23 cellular contexts compared by ENCODE assay signal in the genomic region with DNA sequence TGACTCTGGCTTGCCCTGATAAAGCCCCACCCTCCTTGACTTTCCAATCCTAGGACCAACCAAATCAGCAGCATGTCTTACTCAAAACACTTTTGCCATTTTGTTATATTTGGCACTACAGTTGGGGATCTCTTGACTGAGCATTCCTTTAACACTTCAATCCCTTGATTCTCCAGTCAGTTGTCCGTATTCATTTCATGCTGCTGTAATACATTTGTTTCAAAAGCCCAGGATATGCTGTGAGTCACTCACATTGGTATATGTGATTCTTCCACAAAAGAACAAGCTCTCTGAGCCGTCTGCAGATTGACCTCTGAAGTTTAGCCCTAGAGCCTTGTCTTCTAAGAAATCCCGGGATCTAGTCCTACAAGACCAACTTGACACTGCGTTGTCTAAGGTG. TPM values are rescaled to one million over a fixed set of nuclear protein-coding genes. Genes with fewer than 3 reads are reported as not detected.
DNase-seq lines count a peak whose midpoint lies in the region; ATAC-seq and TF ChIP-seq lines count a peak whose summit lies in the region.
"Had no signal": no experiment of that assay in that cellular context is flagged by ENCODE, and none has a peak within 500 bp of the region (broad histone marks: within the 10 kb centered on the region; RNA-seq: fewer than 3 reads in every experiment).

No MANE protein-coding gene starts in this region.

- H3K4me3 Mint-ChIP-seq in HFFc6 = no peak overlapping the region
- peak overlapping the region in 2 of 5 donors; percentile 56 to 77 for H3K4me3 Mint-ChIP-seq in immature natural killer cell
- H3K4me3 Mint-ChIP-seq: activated naive CD8-positive, alpha-beta T cell treated with anti-CD3 and anti-CD28 coated beads for 36 hours; stimulated activated naive B cell treated with anti-CD40 and anti-IgM and Interleukin-4, amounts not matched to agents 10 μg/mL and 1 μg/mL and 100 μg/mL, for 72 hours had no signal

- H3K4me1 Mint-ChIP-seq in HFFc6 (ENCODE audit: low read depth) = peaks cover 17% of the 10 kb centered on the region
- peaks cover 11 to 38% of the 10 kb centered on the region in 2 donors for H3K4me1 Mint-ChIP-seq in immature natural killer cell

- ATAC-seq in HG03442 (IDR thresholded peaks at IDR 0.05; ENCODE audit: unreplicated experiment) = no peak
- ATAC-seq: mucosa of descending colon; stimulated activated naive B cell treated with anti-CD40 and anti-IgM and Interleukin-4, amounts not matched to agents 10 μg/mL and 1 μg/mL and 100 μg/mL, for 72 hours had no signal

- peak; percentile 23 for DNase-seq in A172 (ENCODE audit: low spot score)
- peak; percentile 46 for DNase-seq in HFFc6
- DNase-seq in choroid plexus epithelial cell (ENCODE audit: low read depth) = peak; percentile 49
- no peak for DNase-seq in immature natural killer cell
- no peak for DNase-seq in KG1 (lab: John Stamatoyannopoulos, UW)
- DNase-seq in SK-N-DZ (ENCODE audit: low spot score) = no peak
- no peak for DNase-seq in NCI-H69 (lab: John Stamatoyannopoulos, UW)
- DNase-seq: 8988T; activated CD4-positive, alpha-beta T cell treated with anti-CD3 and anti-CD28 coated beads, Interleukin-2, amount 50 U/mL, for 1 hour; activated naive CD8-positive, alpha-beta T cell treated with anti-CD3 and anti-CD28 coated beads for 36 hours; DND-41; hippocampal formation; islet precursor cell; MM.1S; mucosa of descending colon; NCI-H1436 treated with DMSO at 0.1 percent for 48 hours; NCI-H524 treated with DMSO at 0.1 percent for 48 hours; stimulated activated naive B cell treated with anti-CD40 and anti-IgM and Interleukin-4, amounts not matched to agents 10 μg/mL and 1 μg/mL and 100 μg/mL, for 72 hours; T-helper 2 cell had no signal

- H3K36me3 Mint-ChIP-seq in HFFc6 (ENCODE audit: low read depth) (no peaks in the 10 kb centered on the region), immature natural killer cell (peaks cover 2 to 8% (median 6%) of the 10 kb centered on the region in 3 donors)

- H3K27me3 Mint-ChIP-seq in HFFc6 (ENCODE audit: insufficient read depth) = no peaks in the 10 kb centered on the region; the same call in 1 of the 2 replicates
- peaks cover 2 to 9% (median 4%) of the 10 kb centered on the region in 3 donors for H3K27me3 Mint-ChIP-seq in immature natural killer cell (ENCODE audit: low read depth in 3 of 3)

- H3K27ac Mint-ChIP-seq in HFFc6 (no peak overlapping the region), immature natural killer cell (peak overlapping the region in 5 of 6 donors; percentile 23 to 94 (median 74))
- H3K27ac Mint-ChIP-seq: activated naive CD8-positive, alpha-beta T cell treated with anti-CD3 and anti-CD28 coated beads for 36 hours; stimulated activated naive B cell treated with anti-CD40 and anti-IgM and Interleukin-4, amounts not matched to agents 10 μg/mL and 1 μg/mL and 100 μg/mL, for 72 hours had no signal

- H3K9me3 Mint-ChIP-seq in HFFc6 (no peaks in the 10 kb centered on the region), immature natural killer cell (peaks cover 0 to 1% (median 0%) of the 10 kb centered on the region in 6 donors)
- H3K9me3 Mint-ChIP-seq: activated naive CD8-positive, alpha-beta T cell treated with anti-CD3 and anti-CD28 coated beads for 36 hours; stimulated activated naive B cell treated with anti-CD40 and anti-IgM and Interleukin-4, amounts not matched to agents 10 μg/mL and 1 μg/mL and 100 μg/mL, for 72 hours had no signal

- H3K4me3 ChIP-seq in choroid plexus epithelial cell (ENCODE audit: low read depth, low read length) = no peak overlapping the region
- H3K4me3 ChIP-seq: coronary artery, mucosa of descending colon, SK-N-MC, skin epidermis had no signal

- TF ChIP-seq CTCF in HFFc6 (IDR thresholded peaks at IDR 0.05) (no peak), choroid plexus epithelial cell (conservative IDR thresholded peaks at IDR 0.05; ENCODE audit: low read depth, low read length) (no peak)

RNA-seq across cellular contexts. Expression of gene MYH3, which starts 8.1 kb away (rescaled TPM):
- 3.9 and 5.6 TPM in 2 replicates for total RNA-seq in A172 (2014; rRNA removed; shearing (Covaris generic))
- total RNA-seq in HFFc6 (2021; fragmentation: NEBNext Ultra II Directional; extraction: Animal tissue kit (Norgen Biotek cat#: 25700)) = 1 to 10 TPM in 1 of 6 experiments, under 1 TPM in 5; 0.28 to 1.5 (median 0.50) TPM
- 1 to 10 TPM in 1 of 3 donors, under 1 TPM in 1, not detected in 1; 0.39 to 1.6 TPM for polyA plus RNA-seq in immature natural killer cell
- polyA plus RNA-seq in SK-N-DZ (2014; cell fraction: cytosol; rRNA removed) = 0.52 and 1.0 TPM in 2 replicates
- 5.0 and 11.8 TPM in 2 replicates for polyA plus RNA-seq in SK-N-DZ (2014; cell fraction: nucleus; rRNA removed)

RNA-seq across cellular contexts. Expression of gene SCO1, which starts 48.3 kb away (rescaled TPM):
- total RNA-seq in A172 (2014; rRNA removed; shearing (Covaris generic)) = 51.6 and 58.9 TPM in 2 replicates
- total RNA-seq in HFFc6 (2021; fragmentation: NEBNext Ultra II Directional; extraction: Animal tissue kit (Norgen Biotek cat#: 25700)) = 10 to 100 TPM; 30.7 to 41.4 (median 33.5) TPM
- polyA plus RNA-seq in immature natural killer cell = 10 to 100 TPM in 2 of 3 donors, 1 to 10 TPM in 1; 9.1 to 18.3 (median 14.2) TPM
- polyA plus RNA-seq in SK-N-DZ (2014; cell fraction: cytosol; rRNA removed) = 41.5 and 45.3 TPM in 2 replicates
- polyA plus RNA-seq in SK-N-DZ (2014; cell fraction: nucleus; rRNA removed) = 31.1 and 42.1 TPM in 2 replicates

RNA-seq across cellular contexts. Expression of gene ADPRM, which starts 48.4 kb away (rescaled TPM):
- 8.4 and 11.1 TPM in 2 replicates for total RNA-seq in A172 (2014; rRNA removed; shearing (Covaris generic))
- total RNA-seq in HFFc6 (2021; fragmentation: NEBNext Ultra II Directional; extraction: Animal tissue kit (Norgen Biotek cat#: 25700)) = 10 to 100 TPM in 1 of 6 experiments, 1 to 10 TPM in 5; 5.9 to 10.9 (median 7.1) TPM
- polyA plus RNA-seq in immature natural killer cell = 10 to 100 TPM; 12.7 to 18.4 (median 12.7) TPM
- 9.9 and 14.2 TPM in 2 replicates for polyA plus RNA-seq in SK-N-DZ (2014; cell fraction: cytosol; rRNA removed)
- 4.1 and 10.5 TPM in 2 replicates for polyA plus RNA-seq in SK-N-DZ (2014; cell fraction: nucleus; rRNA removed)

Comparison
In these comparisons a context has a peak if more than half of its experiments do, and no peak if none do; other contexts are left out.
1. DNase-seq: peak in A172 (single experiment), HFFc6 (single experiment) and choroid plexus epithelial cell (single experiment); none in immature natural killer cell (0 of 3), KG1 (single experiment), SK-N-DZ (single experiment) and NCI-H69 (single experiment).